Comparison of ENCODE assay signal across 2 cellular contexts in genomic region chr6:82616386-82617028, GRCh38.
TF ChIP-seq lines count a peak whose summit lies in the region.

No MANE protein-coding gene starts in this region.

TF ChIP-seq in A549, 52 proteins besides CTCF, POLR2A, EP300 and RAD21 (continued from another document):
- no peak for TF ChIP-seq ELK1 (IDR thresholded peaks at IDR 0.05; ENCODE audit: low read depth, low read length)

TF ChIP-seq in HEK293, 187 proteins besides CTCF, POLR2A, EP300 and RAD21 (continued from another document):
- TF ChIP-seq, protein P1, sequence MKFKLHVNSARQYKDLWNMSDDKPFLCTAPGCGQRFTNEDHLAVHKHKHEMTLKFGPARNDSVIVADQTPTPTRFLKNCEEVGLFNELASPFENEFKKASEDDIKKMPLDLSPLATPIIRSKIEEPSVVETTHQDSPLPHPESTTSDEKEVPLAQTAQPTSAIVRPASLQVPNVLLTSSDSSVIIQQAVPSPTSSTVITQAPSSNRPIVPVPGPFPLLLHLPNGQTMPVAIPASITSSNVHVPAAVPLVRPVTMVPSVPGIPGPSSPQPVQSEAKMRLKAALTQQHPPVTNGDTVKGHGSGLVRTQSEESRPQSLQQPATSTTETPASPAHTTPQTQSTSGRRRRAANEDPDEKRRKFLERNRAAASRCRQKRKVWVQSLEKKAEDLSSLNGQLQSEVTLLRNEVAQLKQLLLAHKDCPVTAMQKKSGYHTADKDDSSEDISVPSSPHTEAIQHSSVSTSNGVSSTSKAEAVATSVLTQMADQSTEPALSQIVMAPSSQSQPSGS (tag by site-specific recombination; IDR thresholded peaks at IDR 0.05; ENCODE audit: low read depth): 0 out of 2 replicates have a peak, but pooled peaks have one; percentile 30
- no peak for TF ChIP-seq WT1 (tag by site-specific recombination; IDR thresholded peaks at IDR 0.05)
